Comparison of ENCODE assay signal across 9 cellular contexts in genomic region chr10:32981760-32982159, GRCh38. TPM values are rescaled to one million over a fixed set of nuclear protein-coding genes. Genes with fewer than 3 reads are reported as not detected.
A peak's percentile ranks its signal among the peaks of the same experiment; 100 is the strongest.
DNase-seq lines count a peak whose midpoint lies in the region; ATAC-seq, FAIRE-seq and TF ChIP-seq lines count a peak whose summit lies in the region.
"Had no signal": no experiment of that assay in that cellular context is flagged by ENCODE, and none has a peak within 500 bp of the region (broad histone marks: within the 10 kb centered on the region; RNA-seq: fewer than 3 reads in every experiment).

No MANE protein-coding gene starts in this region.

- 48% methylated on average over 4 of the region's 4 CpGs for WGBS in suprapubic skin

- H3K27ac ChIP-seq in breast epithelium (peak overlapping the region; percentile 96), kidney (ENCODE audit: low read depth in 2 of 2, low read length in 2 of 2) (peak overlapping the region; percentile 53 to 96), suprapubic skin (peak overlapping the region; percentile 87)

- H3K9me3 ChIP-seq in breast epithelium (no peaks in the 10 kb centered on the region), kidney (ENCODE audit: control insufficient read depth in 1 of 2, low read length in 2 of 2) (no peaks in the 10 kb centered on the region), suprapubic skin (no peaks in the 10 kb centered on the region)

- H3K4me1 ChIP-seq in breast epithelium: no peaks in the 10 kb centered on the region
- H3K4me1 ChIP-seq in kidney (ENCODE audit: control insufficient read depth in 1 of 2, insufficient read depth in 1 of 2, low read depth in 1 of 2, low read length in 2 of 2): peaks cover 3 to 19% of the 10 kb centered on the region in 2 donors
- H3K4me1 ChIP-seq in suprapubic skin: peaks cover 20% of the 10 kb centered on the region

- TF ChIP-seq CTCF in breast epithelium (IDR thresholded peaks at IDR 0.05) (no peak), kidney (IDR thresholded peaks at IDR 0.05; ENCODE audit: borderline replicate concordance, extremely low read depth, insufficient read depth) (no peak), suprapubic skin (IDR thresholded peaks at IDR 0.05) (no peak)

- no peak overlapping the region for H3K4me3 Mint-ChIP-seq in stimulated activated naive B cell treated with anti-CD40 and anti-IgM and Interleukin-4, amounts not matched to agents 10 μg/mL and 1 μg/mL and 100 μg/mL, for 72 hours
- H3K4me3 Mint-ChIP-seq in activated T-helper 1 cell treated with anti-CD3 and anti-CD28 coated beads, Interleukin-12 subunit alpha, Interleukin-12 subunit beta, Interleukin-2, Interleukin-4 antibody, amounts not matched to agents 30 ng/mL and 10 ng/mL and 1 ng/mL, durations not matched to agents 14 hours and 24 hours and 36 hours: no peak overlapping the region

- no peak for ATAC-seq in stimulated activated naive B cell treated with anti-CD40 and anti-IgM and Interleukin-4, amounts not matched to agents 10 μg/mL and 1 μg/mL and 100 μg/mL, for 72 hours (replicated peaks)

- TF ChIP-seq EP300 in suprapubic skin (IDR thresholded peaks at IDR 0.05): no peak

- no peak overlapping the region for H3K27ac Mint-ChIP-seq in stimulated activated naive B cell treated with anti-CD40 and anti-IgM and Interleukin-4, amounts not matched to agents 10 μg/mL and 1 μg/mL and 100 μg/mL, for 72 hours
- no peak overlapping the region for H3K27ac Mint-ChIP-seq in activated T-helper 1 cell treated with anti-CD3 and anti-CD28 coated beads, Interleukin-12 subunit alpha, Interleukin-12 subunit beta, Interleukin-2, Interleukin-4 antibody, amounts not matched to agents 30 ng/mL and 10 ng/mL and 1 ng/mL, durations not matched to agents 14 hours and 24 hours and 36 hours

- H3K4me3 ChIP-seq in breast epithelium (no peak overlapping the region), kidney (ENCODE audit: low read length in 2 of 2) (no peak overlapping the region), suprapubic skin (peak overlapping the region; percentile 43)

- intact Hi-C loops in breast epithelium (cut with DNase I; ENCODE audit: low total_unique reads): no loop called here
- intact Hi-C loops in kidney (cut with DNase I): no loop called here
- intact Hi-C loops in activated T-helper 1 cell treated with anti-CD3 and anti-CD28 coated beads, Interleukin-12 subunit alpha, Interleukin-12 subunit beta, Interleukin-2, Interleukin-4 antibody, amounts not matched to agents 30 ng/mL and 10 ng/mL and 1 ng/mL, durations not matched to agents 14 hours and 24 hours and 36 hours (cut with micrococcal nuclease): loop anchor here (2.0 kb wide), 1 partner anchor 27 kb away; no protein-coding TSS in a partner anchor

- H3K27me3 ChIP-seq in breast epithelium: no peaks in the 10 kb centered on the region
- no peaks in the 10 kb centered on the region for H3K27me3 ChIP-seq in suprapubic skin

- peaks cover 11 to 12% of the 10 kb centered on the region in 2 donors for H3K4me1 Mint-ChIP-seq in stimulated activated naive B cell treated with anti-CD40 and anti-IgM and Interleukin-4, amounts not matched to agents 10 μg/mL and 1 μg/mL and 100 μg/mL, for 72 hours
- peaks cover 28% of the 10 kb centered on the region for H3K4me1 Mint-ChIP-seq in activated T-helper 1 cell treated with anti-CD3 and anti-CD28 coated beads, Interleukin-12 subunit alpha, Interleukin-12 subunit beta, Interleukin-2, Interleukin-4 antibody, amounts not matched to agents 30 ng/mL and 10 ng/mL and 1 ng/mL, durations not matched to agents 14 hours and 24 hours and 36 hours (ENCODE audit: low read depth)

- TF ChIP-seq POLR2A in breast epithelium (IDR thresholded peaks at IDR 0.05) (no peak), suprapubic skin (IDR thresholded peaks at IDR 0.05) (no peak)

- peaks cover 0 to 9% of the 10 kb centered on the region in 2 donors for H3K27me3 Mint-ChIP-seq in stimulated activated naive B cell treated with anti-CD40 and anti-IgM and Interleukin-4, amounts not matched to agents 10 μg/mL and 1 μg/mL and 100 μg/mL, for 72 hours
- H3K27me3 Mint-ChIP-seq in activated T-helper 1 cell treated with anti-CD3 and anti-CD28 coated beads, Interleukin-12 subunit alpha, Interleukin-12 subunit beta, Interleukin-2, Interleukin-4 antibody, amounts not matched to agents 30 ng/mL and 10 ng/mL and 1 ng/mL, durations not matched to agents 14 hours and 24 hours and 36 hours (ENCODE audit: insufficient read depth): no peaks in the 10 kb centered on the region

- H3K9me3 Mint-ChIP-seq in stimulated activated naive B cell treated with anti-CD40 and anti-IgM and Interleukin-4, amounts not matched to agents 10 μg/mL and 1 μg/mL and 100 μg/mL, for 72 hours: no peaks in the 10 kb centered on the region
- no peaks in the 10 kb centered on the region for H3K9me3 Mint-ChIP-seq in activated T-helper 1 cell treated with anti-CD3 and anti-CD28 coated beads, Interleukin-12 subunit alpha, Interleukin-12 subunit beta, Interleukin-2, Interleukin-4 antibody, amounts not matched to agents 30 ng/mL and 10 ng/mL and 1 ng/mL, durations not matched to agents 14 hours and 24 hours and 36 hours

- FAIRE-seq in kidney (lab: Jason Lieb, UNC): peak; percentile 25

- no peak overlapping the region for H3K9ac ChIP-seq in kidney (ENCODE audit: low read length in 2 of 2)

- in situ Hi-C loops in KBM-7 (cut with MboI; ENCODE audit: low pct_unique_long_range_greater_than_20kb, low sequenced_read_pairs): no loop called here

- DNase-seq in LoVo (ENCODE audit: low spot score) (peak; percentile 73), breast epithelium (ENCODE audit: low spot score in 2 of 2) (no peak), kidney (peak; percentile 88), suprapubic skin (ENCODE audit: low spot score in 2 of 2) (no peak), NCI-H2081 treated with DMSO at 0.1 percent for 48 hours (lab: John Stamatoyannopoulos, UW) (no peak), KBM-7 (no peak)
- DNase-seq in stimulated activated naive B cell treated with anti-CD40 and anti-IgM and Interleukin-4, amounts not matched to agents 10 μg/mL and 1 μg/mL and 100 μg/mL, for 72 hours: no peak
- DNase-seq in activated T-helper 1 cell treated with anti-CD3 and anti-CD28 coated beads, Interleukin-12 subunit alpha, Interleukin-12 subunit beta, Interleukin-2, Interleukin-4 antibody, amounts not matched to agents 30 ng/mL and 10 ng/mL and 1 ng/mL, durations not matched to agents 14 hours and 24 hours and 36 hours (ENCODE audit: low spot score): no peak
- DNase-seq: OCI-M1 had no signal

- H3K36me3 ChIP-seq in breast epithelium: no peaks in the 10 kb centered on the region
- H3K36me3 ChIP-seq in kidney (ENCODE audit: control insufficient read depth in 1 of 2, insufficient read depth in 2 of 2, low read length in 2 of 2): no peaks in the 10 kb centered on the region
- no peaks in the 10 kb centered on the region for H3K36me3 ChIP-seq in suprapubic skin

- H3K36me3 Mint-ChIP-seq in stimulated activated naive B cell treated with anti-CD40 and anti-IgM and Interleukin-4, amounts not matched to agents 10 μg/mL and 1 μg/mL and 100 μg/mL, for 72 hours: no peaks in the 10 kb centered on the region
- H3K36me3 Mint-ChIP-seq in activated T-helper 1 cell treated with anti-CD3 and anti-CD28 coated beads, Interleukin-12 subunit alpha, Interleukin-12 subunit beta, Interleukin-2, Interleukin-4 antibody, amounts not matched to agents 30 ng/mL and 10 ng/mL and 1 ng/mL, durations not matched to agents 14 hours and 24 hours and 36 hours (ENCODE audit: low read depth): no peaks in the 10 kb centered on the region

RNA-seq across cellular contexts. Expression of gene ITGB1, which starts 23.7 kb away (rescaled TPM):
- total RNA-seq in breast epithelium (1,000 to 10,000 TPM in 1 of 3 donors, 100 to 1,000 TPM in 2; 438 to 1,565 (median 480) TPM), kidney (410 TPM), suprapubic skin (100 to 1,000 TPM; 167 to 261 (median 218) TPM)
- polyA plus RNA-seq in kidney (ENCODE audit: insufficient read depth, low read depth, low replicate concordance): 156 TPM
- total RNA-seq in activated T-helper 1 cell treated with anti-CD3 and anti-CD28 coated beads, Interleukin-12 subunit alpha, Interleukin-12 subunit beta, Interleukin-2, Interleukin-4 antibody, amounts not matched to agents 30 ng/mL and 10 ng/mL and 1 ng/mL, durations not matched to agents 14 hours and 24 hours and 36 hours: 51.4 and 61.4 TPM in 2 replicates

Comparison
In these comparisons a context has a peak if more than half of its experiments do, and no peak if none do; other contexts are left out.
1. DNase-seq: peak in LoVo (single experiment) and kidney (single experiment); none in breast epithelium (0 of 2), suprapubic skin (0 of 2), stimulated activated naive B cell treated with anti-CD40 and anti-IgM and Interleukin-4, amounts not matched to agents 10 μg/mL and 1 μg/mL and 100 μg/mL, for 72 hours (single experiment), NCI-H2081 treated with DMSO at 0.1 percent for 48 hours (single experiment), activated T-helper 1 cell treated with anti-CD3 and anti-CD28 coated beads, Interleukin-12 subunit alpha, Interleukin-12 subunit beta, Interleukin-2, Interleukin-4 antibody, amounts not matched to agents 30 ng/mL and 10 ng/mL and 1 ng/mL, durations not matched to agents 14 hours and 24 hours and 36 hours (single experiment) and KBM-7 (single experiment).
2. Peak in every context shown above with its lines, with median percentiles within 50 percentile points of each other: H3K27ac ChIP-seq.